Comparison of ENCODE assay signal across 9 cellular contexts in genomic region chr11:1863352-1864215, GRCh38. TPM values are rescaled to one million over a fixed set of nuclear protein-coding genes. Genes with fewer than 3 reads are reported as not detected.
DNase-seq lines count a peak whose midpoint lies in the region; ATAC-seq and TF ChIP-seq lines count a peak whose summit lies in the region.
"Had no signal": no experiment of that assay in that cellular context is flagged by ENCODE, and none has a peak within 500 bp of the region (broad histone marks: within the 10 kb centered on the region; RNA-seq: fewer than 3 reads in every experiment).

No MANE protein-coding gene starts in this region.

- no peaks in the 10 kb centered on the region for H3K36me3 ChIP-seq in esophagus squamous epithelium
- no peaks in the 10 kb centered on the region for H3K36me3 ChIP-seq in muscle layer of duodenum (ENCODE audit: control insufficient read depth in 1 of 2, insufficient read depth in 2 of 2, low read length in 2 of 2)

- H3K27ac ChIP-seq in esophagus squamous epithelium (peak overlapping the region; percentile 52 to 86 (median 85)), muscle layer of duodenum (ENCODE audit: low read length) (peak overlapping the region; percentile 85)

- H3K27me3 ChIP-seq in esophagus squamous epithelium (no peaks in the 10 kb centered on the region), muscle layer of duodenum (ENCODE audit: low read depth, low read length) (no peaks in the 10 kb centered on the region)

- in situ Hi-C loops in G401 (cut with HindIII; ENCODE audit: low sequenced_read_pairs), result no loop called here

- no peaks in the 10 kb centered on the region for H3K9me3 ChIP-seq in esophagus squamous epithelium
- H3K9me3 ChIP-seq in muscle layer of duodenum (ENCODE audit: control insufficient read depth in 1 of 2, low read length in 2 of 2), result no peaks in the 10 kb centered on the region

- no peaks in the 10 kb centered on the region for H3K27me3 Mint-ChIP-seq in activated T-helper 17 cell treated with anti-CD3 and anti-CD28 coated beads, Interleukin-2, amount 50 U/mL, for 72 hours

- H3K9me3 Mint-ChIP-seq in activated T-helper 17 cell treated with anti-CD3 and anti-CD28 coated beads, Interleukin-2, amount 50 U/mL, for 72 hours, result no peaks in the 10 kb centered on the region

- intact Hi-C loops in esophagus squamous epithelium (cut with DNase I), result no loop called here

- no peak for TF ChIP-seq POLR2A in esophagus squamous epithelium (IDR thresholded peaks at IDR 0.05)

- no peak overlapping the region for H3K27ac Mint-ChIP-seq in activated T-helper 17 cell treated with anti-CD3 and anti-CD28 coated beads, Interleukin-2, amount 50 U/mL, for 72 hours

- TF ChIP-seq CTCF in esophagus squamous epithelium (IDR thresholded peaks at IDR 0.05), result no peak

- no peak for ATAC-seq in stimulated activated naive CD8-positive, alpha-beta T cell treated with anti-CD3 and anti-CD28 coated beads, Interleukin-15, Interleukin-2, amounts not matched to agents 100 U/mL and 50 U/mL, for 24 hours
- ATAC-seq in activated T-helper 17 cell treated with anti-CD3 and anti-CD28 coated beads, Interleukin-2, amount 50 U/mL, for 72 hours (replicated peaks), result no peak
- ATAC-seq in HG03139 (IDR thresholded peaks at IDR 0.05; ENCODE audit: unreplicated experiment), result no peak

- H3K4me1 ChIP-seq in esophagus squamous epithelium (peaks cover 25 to 63% (median 35%) of the 10 kb centered on the region in 3 donors), muscle layer of duodenum (ENCODE audit: control insufficient read depth in 1 of 2, insufficient read depth in 2 of 2, low read length in 2 of 2) (peaks cover 0 to 33% of the 10 kb centered on the region in 2 donors)

- DNase-seq in G401 (ENCODE audit: low spot score) (peak; percentile 9), esophagus squamous epithelium (lab: John Stamatoyannopoulos, UW) (no peak)
- DNase-seq in stimulated activated naive CD8-positive, alpha-beta T cell treated with anti-CD3 and anti-CD28 coated beads, Interleukin-15, Interleukin-2, amounts not matched to agents 100 U/mL and 50 U/mL, for 24 hours, result no peak
- no peak for DNase-seq in activated CD4-positive, alpha-beta T cell treated with anti-CD3 and anti-CD28 coated beads for 48 hours

- peaks cover 5% of the 10 kb centered on the region for H3K4me1 Mint-ChIP-seq in activated T-helper 17 cell treated with anti-CD3 and anti-CD28 coated beads, Interleukin-2, amount 50 U/mL, for 72 hours

- 41 to 50% methylated on average over 4 to 5 of the region's 27 CpGs for WGBS in esophagus squamous epithelium, 2 donors

- peaks cover 19% of the 10 kb centered on the region for H3K36me3 Mint-ChIP-seq in activated T-helper 17 cell treated with anti-CD3 and anti-CD28 coated beads, Interleukin-2, amount 50 U/mL, for 72 hours (ENCODE audit: low read depth)

- peak overlapping the region in 3 of 4 donors; percentile 25 to 46 (median 37) for H3K4me3 ChIP-seq in esophagus squamous epithelium
- H3K4me3 ChIP-seq in muscle layer of duodenum (ENCODE audit: low read depth in 1 of 2, low read length in 2 of 2), result peak overlapping the region; percentile 42 to 58

- H3K4me3 Mint-ChIP-seq in activated T-helper 17 cell treated with anti-CD3 and anti-CD28 coated beads, Interleukin-2, amount 50 U/mL, for 72 hours, result no peak overlapping the region

TF ChIP-seq in PFSK-1, 5 proteins besides CTCF, POLR2A, EP300 and RAD21:
- TF ChIP-seq FOXP2 (optimal IDR thresholded peaks at IDR 0.05; ENCODE audit: borderline replicate concordance, extremely low read depth, extremely low read length, insufficient read depth) (peak; percentile 63), REST (IDR thresholded peaks at IDR 0.05; ENCODE audit: insufficient read depth in 1 of 2, low read depth in 2 of 2, low read length in 2 of 2) (0 out of 4 replicates have a peak, but pooled peaks of 1 of the 2 experiments have one; percentile 9), POLR2AphosphoS5 (IDR thresholded peaks at IDR 0.05; ENCODE audit: low read depth, low read length) (0 out of 2 replicates have a peak, but pooled peaks have one; percentile 43), SIN3A (IDR thresholded peaks at IDR 0.05; ENCODE audit: borderline replicate concordance, insufficient read depth, low read length) (0 out of 2 replicates have a peak, but pooled peaks have one; percentile 57), TAF1 (IDR thresholded peaks at IDR 0.05; ENCODE audit: borderline replicate concordance, insufficient read depth, low read length) (no peak)

RNA-seq across cellular contexts. Expression of gene LSP1, which starts 10.7 kb away (rescaled TPM):
- 0.20 TPM in 1 of 2 replicates, not detected in the other for total RNA-seq in G401 (2014; rRNA removed; shearing (Covaris generic))
- polyA plus RNA-seq in PFSK-1 (2012; ENCODE audit: insufficient read length, low read depth), result 50.1 TPM
- 10 to 100 TPM; 23.3 to 75.9 (median 46.4) TPM for total RNA-seq in esophagus squamous epithelium
- 100 to 1,000 TPM; 328 to 423 TPM for total RNA-seq in activated T-helper 17 cell treated with anti-CD3 and anti-CD28 coated beads, Interleukin-2, amount 50 U/mL, for 72 hours
- polyA plus RNA-seq: neural cell had no signal

RNA-seq across cellular contexts. Expression of gene TNNI2, which starts 24.8 kb away (rescaled TPM):
- not detected in 2 replicates for total RNA-seq in G401 (2014; rRNA removed; shearing (Covaris generic))
- 1.8 TPM for polyA plus RNA-seq in PFSK-1 (2012; ENCODE audit: insufficient read length, low read depth)
- 10 to 100 TPM in 3 of 4 donors, not detected in 1; 14.7 to 23.8 (median 15.0) TPM for total RNA-seq in esophagus squamous epithelium
- not detected for total RNA-seq in activated T-helper 17 cell treated with anti-CD3 and anti-CD28 coated beads, Interleukin-2, amount 50 U/mL, for 72 hours
- polyA plus RNA-seq: neural cell had no signal

RNA-seq across cellular contexts. Expression of gene PRR33, which starts 28.1 kb away (rescaled TPM):
- total RNA-seq in G401 (2014; rRNA removed; shearing (Covaris generic)), result not detected in 2 replicates
- 1.3 TPM for polyA plus RNA-seq in PFSK-1 (2012; ENCODE audit: insufficient read length, low read depth)
- not detected for total RNA-seq in esophagus squamous epithelium
- under 1 TPM in 1 of 2 donors, not detected in 1; 0.11 TPM for total RNA-seq in activated T-helper 17 cell treated with anti-CD3 and anti-CD28 coated beads, Interleukin-2, amount 50 U/mL, for 72 hours
- polyA plus RNA-seq: neural cell had no signal

RNA-seq across cellular contexts. Expression of gene SYT8, which starts 28.8 kb away (rescaled TPM):
- total RNA-seq in G401 (2014; rRNA removed; shearing (Covaris generic)), result not detected in 2 replicates
- polyA plus RNA-seq in PFSK-1 (2012; ENCODE audit: insufficient read length, low read depth), result not detected
- 100 to 1,000 TPM in 1 of 4 donors, 10 to 100 TPM in 3; 28.7 to 110 (median 69.3) TPM for total RNA-seq in esophagus squamous epithelium
- not detected for total RNA-seq in activated T-helper 17 cell treated with anti-CD3 and anti-CD28 coated beads, Interleukin-2, amount 50 U/mL, for 72 hours
- polyA plus RNA-seq: neural cell had no signal

RNA-seq across cellular contexts. Expression of gene TNNT3, which starts 55.9 kb away (rescaled TPM):
- total RNA-seq in G401 (2014; rRNA removed; shearing (Covaris generic)), result not detected in 2 replicates
- polyA plus RNA-seq in PFSK-1 (2012; ENCODE audit: insufficient read length, low read depth), result not detected
- 1 to 10 TPM in 2 of 4 donors, under 1 TPM in 1, not detected in 1; 0.76 to 3.1 (median 1.6) TPM for total RNA-seq in esophagus squamous epithelium
- total RNA-seq in activated T-helper 17 cell treated with anti-CD3 and anti-CD28 coated beads, Interleukin-2, amount 50 U/mL, for 72 hours, result 10 to 100 TPM in 1 of 2 donors, 1 to 10 TPM in 1; 2.1 to 26.2 TPM
- polyA plus RNA-seq: neural cell had no signal

Comparison
In these comparisons a context has a peak if more than half of its experiments do, and no peak if none do; other contexts are left out.
1. RNA of gene LSP1, which starts 10.7 kb away (total RNA-seq): 328 to 423 TPM in activated T-helper 17 cell treated with anti-CD3 and anti-CD28 coated beads, Interleukin-2, amount 50 U/mL, for 72 hours and 23.3 to 75.9 TPM in esophagus squamous epithelium; 0.20 TPM in G401; every median in the first group is over 10 times any median in the second.